In genomic region chr5:132422720-132423442, GRCh38 we compare ENCODE assay signal across 1 cellular context.
A peak's percentile ranks its signal among the peaks of the same experiment; 100 is the strongest.
TF ChIP-seq lines count a peak whose summit lies in the region.

No MANE protein-coding gene starts in this region.

TF ChIP-seq in HepG2, 621 proteins besides CTCF, POLR2A, EP300 and RAD21 (continued from another document and continues in another):
- no peak for TF ChIP-seq CEBPZ (IDR thresholded peaks at IDR 0.05; ENCODE audit: low read length)
- no peak for TF ChIP-seq SNAI1 (CRISPR knock-in tag; IDR thresholded peaks at IDR 0.05; ENCODE audit: borderline replicate concordance)
- TF ChIP-seq ZNF660 (CRISPR knock-in tag; IDR thresholded peaks at IDR 0.05; ENCODE audit: borderline replicate concordance, low read depth), result no peak
- TF ChIP-seq, protein P1, sequence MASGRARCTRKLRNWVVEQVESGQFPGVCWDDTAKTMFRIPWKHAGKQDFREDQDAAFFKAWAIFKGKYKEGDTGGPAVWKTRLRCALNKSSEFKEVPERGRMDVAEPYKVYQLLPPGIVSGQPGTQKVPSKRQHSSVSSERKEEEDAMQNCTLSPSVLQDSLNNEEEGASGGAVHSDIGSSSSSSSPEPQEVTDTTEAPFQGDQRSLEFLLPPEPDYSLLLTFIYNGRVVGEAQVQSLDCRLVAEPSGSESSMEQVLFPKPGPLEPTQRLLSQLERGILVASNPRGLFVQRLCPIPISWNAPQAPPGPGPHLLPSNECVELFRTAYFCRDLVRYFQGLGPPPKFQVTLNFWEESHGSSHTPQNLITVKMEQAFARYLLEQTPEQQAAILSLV (CRISPR knock-in tag; IDR thresholded peaks at IDR 0.05; ENCODE audit: borderline replicate concordance), result no peak
- TF ChIP-seq, protein P2, sequence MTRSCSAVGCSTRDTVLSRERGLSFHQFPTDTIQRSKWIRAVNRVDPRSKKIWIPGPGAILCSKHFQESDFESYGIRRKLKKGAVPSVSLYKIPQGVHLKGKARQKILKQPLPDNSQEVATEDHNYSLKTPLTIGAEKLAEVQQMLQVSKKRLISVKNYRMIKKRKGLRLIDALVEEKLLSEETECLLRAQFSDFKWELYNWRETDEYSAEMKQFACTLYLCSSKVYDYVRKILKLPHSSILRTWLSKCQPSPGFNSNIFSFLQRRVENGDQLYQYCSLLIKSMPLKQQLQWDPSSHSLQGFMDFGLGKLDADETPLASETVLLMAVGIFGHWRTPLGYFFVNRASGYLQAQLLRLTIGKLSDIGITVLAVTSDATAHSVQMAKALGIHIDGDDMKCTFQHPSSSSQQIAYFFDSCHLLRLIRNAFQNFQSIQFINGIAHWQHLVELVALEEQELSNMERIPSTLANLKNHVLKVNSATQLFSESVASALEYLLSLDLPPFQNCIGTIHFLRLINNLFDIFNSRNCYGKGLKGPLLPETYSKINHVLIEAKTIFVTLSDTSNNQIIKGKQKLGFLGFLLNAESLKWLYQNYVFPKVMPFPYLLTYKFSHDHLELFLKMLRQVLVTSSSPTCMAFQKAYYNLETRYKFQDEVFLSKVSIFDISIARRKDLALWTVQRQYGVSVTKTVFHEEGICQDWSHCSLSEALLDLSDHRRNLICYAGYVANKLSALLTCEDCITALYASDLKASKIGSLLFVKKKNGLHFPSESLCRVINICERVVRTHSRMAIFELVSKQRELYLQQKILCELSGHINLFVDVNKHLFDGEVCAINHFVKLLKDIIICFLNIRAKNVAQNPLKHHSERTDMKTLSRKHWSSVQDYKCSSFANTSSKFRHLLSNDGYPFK (CRISPR knock-in tag; IDR thresholded peaks at IDR 0.05; ENCODE audit: borderline replicate concordance), result 0 out of 2 replicates have a peak, but pooled peaks have one; percentile 33
- peak; percentile 39; the same call in 1 of the 2 replicates for TF ChIP-seq CEBPG (CRISPR knock-in tag; IDR thresholded peaks at IDR 0.05)
- TF ChIP-seq STAT5B (CRISPR knock-in tag; IDR thresholded peaks at IDR 0.05), result no peak
- no peak for TF ChIP-seq ZNF558 (CRISPR knock-in tag; IDR thresholded peaks at IDR 0.05; ENCODE audit: borderline replicate concordance)
- TF ChIP-seq, protein P3, sequence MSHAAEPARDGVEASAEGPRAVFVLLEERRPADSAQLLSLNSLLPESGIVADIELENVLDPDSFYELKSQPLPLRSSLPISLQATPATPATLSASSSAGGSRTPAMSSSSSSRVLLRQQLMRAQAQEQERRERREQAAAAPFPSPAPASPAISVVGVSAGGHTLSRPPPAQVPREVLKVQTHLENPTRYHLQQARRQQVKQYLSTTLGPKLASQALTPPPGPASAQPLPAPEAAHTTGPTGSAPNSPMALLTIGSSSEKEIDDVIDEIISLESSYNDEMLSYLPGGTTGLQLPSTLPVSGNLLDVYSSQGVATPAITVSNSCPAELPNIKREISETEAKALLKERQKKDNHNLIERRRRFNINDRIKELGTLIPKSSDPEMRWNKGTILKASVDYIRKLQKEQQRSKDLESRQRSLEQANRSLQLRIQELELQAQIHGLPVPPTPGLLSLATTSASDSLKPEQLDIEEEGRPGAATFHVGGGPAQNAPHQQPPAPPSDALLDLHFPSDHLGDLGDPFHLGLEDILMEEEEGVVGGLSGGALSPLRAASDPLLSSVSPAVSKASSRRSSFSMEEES (CRISPR knock-in tag; IDR thresholded peaks at IDR 0.05), result peak; percentile 95
- no peak for TF ChIP-seq ZNF264 (CRISPR knock-in tag; IDR thresholded peaks at IDR 0.05)
- no peak for TF ChIP-seq ZNF407 (CRISPR knock-in tag; IDR thresholded peaks at IDR 0.05; ENCODE audit: not compliant biosample characterization)
- TF ChIP-seq ZNF737 (CRISPR knock-in tag; IDR thresholded peaks at IDR 0.05; ENCODE audit: borderline replicate concordance), result no peak
- TF ChIP-seq TCF12 (IDR thresholded peaks at IDR 0.05), result no peak
- no peak for TF ChIP-seq TCF12 (CRISPR knock-in tag; IDR thresholded peaks at IDR 0.05)
- TF ChIP-seq ZNF337 (CRISPR knock-in tag; IDR thresholded peaks at IDR 0.05; ENCODE audit: borderline replicate concordance, low read depth), result no peak
- TF ChIP-seq THAP11 (CRISPR knock-in tag; IDR thresholded peaks at IDR 0.05), result 0 out of 2 replicates have a peak, but pooled peaks have one; percentile 35
- TF ChIP-seq, protein P4, sequence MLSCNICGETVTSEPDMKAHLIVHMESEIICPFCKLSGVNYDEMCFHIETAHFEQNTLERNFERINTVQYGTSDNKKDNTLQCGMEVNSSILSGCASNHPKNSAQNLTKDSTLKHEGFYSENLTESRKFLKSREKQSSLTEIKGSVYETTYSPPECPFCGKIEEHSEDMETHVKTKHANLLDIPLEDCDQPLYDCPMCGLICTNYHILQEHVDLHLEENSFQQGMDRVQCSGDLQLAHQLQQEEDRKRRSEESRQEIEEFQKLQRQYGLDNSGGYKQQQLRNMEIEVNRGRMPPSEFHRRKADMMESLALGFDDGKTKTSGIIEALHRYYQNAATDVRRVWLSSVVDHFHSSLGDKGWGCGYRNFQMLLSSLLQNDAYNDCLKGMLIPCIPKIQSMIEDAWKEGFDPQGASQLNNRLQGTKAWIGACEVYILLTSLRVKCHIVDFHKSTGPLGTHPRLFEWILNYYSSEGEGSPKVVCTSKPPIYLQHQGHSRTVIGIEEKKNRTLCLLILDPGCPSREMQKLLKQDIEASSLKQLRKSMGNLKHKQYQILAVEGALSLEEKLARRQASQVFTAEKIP (CRISPR knock-in tag; IDR thresholded peaks at IDR 0.05; ENCODE audit: borderline replicate concordance), result no peak
- no peak for TF ChIP-seq ZIK1 (CRISPR knock-in tag; IDR thresholded peaks at IDR 0.05; ENCODE audit: borderline replicate concordance, low read depth)
- no peak for TF ChIP-seq ELF4 (CRISPR knock-in tag; IDR thresholded peaks at IDR 0.05; ENCODE audit: borderline replicate concordance)
- TF ChIP-seq BCLAF1 (IDR thresholded peaks at IDR 0.05), result no peak
- TF ChIP-seq ZC3H4 (CRISPR knock-in tag; IDR thresholded peaks at IDR 0.05; ENCODE audit: borderline replicate concordance), result no peak
- no peak for TF ChIP-seq TEAD2 (CRISPR knock-in tag; IDR thresholded peaks at IDR 0.05)
- no peak for TF ChIP-seq BORCS8-MEF2B (CRISPR knock-in tag; IDR thresholded peaks at IDR 0.05)
- TF ChIP-seq ZBTB3 (CRISPR knock-in tag; IDR thresholded peaks at IDR 0.05; ENCODE audit: borderline replicate concordance, low read depth), result no peak
- no peak for TF ChIP-seq BRD4 (CRISPR knock-in tag; IDR thresholded peaks at IDR 0.05)
- TF ChIP-seq, protein P5, sequence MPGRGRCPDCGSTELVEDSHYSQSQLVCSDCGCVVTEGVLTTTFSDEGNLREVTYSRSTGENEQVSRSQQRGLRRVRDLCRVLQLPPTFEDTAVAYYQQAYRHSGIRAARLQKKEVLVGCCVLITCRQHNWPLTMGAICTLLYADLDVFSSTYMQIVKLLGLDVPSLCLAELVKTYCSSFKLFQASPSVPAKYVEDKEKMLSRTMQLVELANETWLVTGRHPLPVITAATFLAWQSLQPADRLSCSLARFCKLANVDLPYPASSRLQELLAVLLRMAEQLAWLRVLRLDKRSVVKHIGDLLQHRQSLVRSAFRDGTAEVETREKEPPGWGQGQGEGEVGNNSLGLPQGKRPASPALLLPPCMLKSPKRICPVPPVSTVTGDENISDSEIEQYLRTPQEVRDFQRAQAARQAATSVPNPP (CRISPR knock-in tag; IDR thresholded peaks at IDR 0.05), result no peak
- no peak for TF ChIP-seq GRHL1 (CRISPR knock-in tag; conservative IDR thresholded peaks at IDR 0.05)
- no peak for TF ChIP-seq ZFP1 (CRISPR knock-in tag; IDR thresholded peaks at IDR 0.05)
- TF ChIP-seq PAF1 (CRISPR knock-in tag; IDR thresholded peaks at IDR 0.05), result no peak
